ENCODE assay signal across 36 cellular contexts in genomic region chr13:42232671-42233070, GRCh38.
"Had no signal": no experiment of that assay in that cellular context is flagged by ENCODE, and none has a peak within 500 bp of the region (broad histone marks: within the 10 kb centered on the region; RNA-seq: fewer than 3 reads in every experiment).

No MANE protein-coding gene starts in this region.

- DNase-seq: activated effector memory CD4-positive, alpha-beta T cell treated with anti-CD3 and anti-CD28 coated beads, Interleukin-2, amount 50 U/mL, for 16 hours; activated effector memory CD4-positive, alpha-beta T cell treated with Interleukin-2 at 50 U/mL for 16 hours; activated gamma-delta T cell; activated gamma-delta T cell treated with Interleukin-2 at 50 U/mL for 16 hours; activated naive CD4-positive, alpha-beta T cell; activated naive CD4-positive, alpha-beta T cell treated with anti-CD3 and anti-CD28 coated beads for 36 hours; activated naive CD4-positive, alpha-beta T cell treated with anti-CD3 and anti-CD28 coated beads, Interleukin-2, amount 10 ng/mL, durations not matched to agents 7 days and 5 days; activated naive CD4-positive, alpha-beta T cell treated with anti-CD3 and anti-CD28 coated beads, Interleukin-2, amount 50 U/mL, for 16 hours; activated naive CD4-positive, alpha-beta T cell treated with Interleukin-2 at 50 U/mL for 16 hours; activated naive CD8-positive, alpha-beta T cell treated with anti-CD3 and anti-CD28 coated beads for 36 hours; activated naive CD8-positive, alpha-beta T cell treated with anti-CD3 and anti-CD28 coated beads, Interleukin-2, amount 10 ng/mL, durations not matched to agents 7 days and 5 days; activated naive CD8-positive, alpha-beta T cell treated with anti-CD3 and anti-CD28 coated beads, Interleukin-2, amount 50 U/mL, for 24 hours; activated T-cell treated with anti-CD3 and anti-CD28 coated beads, Interleukin-2, amount 50 U/mL, for 4 hours; activated T-cell treated with anti-CD3 and anti-CD28 coated beads, Interleukin-2, amount 50 U/mL, for 48 hours; activated T-cell treated with anti-CD3 and anti-CD28 coated beads, Interleukin-2, amount 50 U/mL, for 72 hours; adrenal gland; amniotic stem cell; amygdala; anterior cingulate cortex; aorta; body of pancreas; brain microvascular endothelial cell; caudate nucleus; central memory CD4-positive, alpha-beta T cell; cerebellar nuclear complex had no signal

- H3K27ac ChIP-seq: adrenal gland, ascending aorta, body of pancreas, brain microvascular endothelial cell, breast epithelium, cardiac muscle cell had no signal

- H3K4me3 Mint-ChIP-seq: activated naive CD4-positive, alpha-beta T cell treated with anti-CD3 and anti-CD28 coated beads for 36 hours; activated naive CD4-positive, alpha-beta T cell treated with anti-CD3 and anti-CD28 coated beads, Interleukin-2, amount 10 ng/mL, durations not matched to agents 7 days and 5 days; activated naive CD4-positive, alpha-beta T cell treated with anti-CD3 and anti-CD28 coated beads, Interleukin-2, amount 50 U/mL, for 24 hours; activated naive CD8-positive, alpha-beta T cell; activated naive CD8-positive, alpha-beta T cell treated with anti-CD3 and anti-CD28 coated beads for 36 hours; activated naive CD8-positive, alpha-beta T cell treated with anti-CD3 and anti-CD28 coated beads, Interleukin-2, amount 10 ng/mL, durations not matched to agents 7 days and 5 days; activated naive CD8-positive, alpha-beta T cell treated with anti-CD3 and anti-CD28 coated beads, Interleukin-2, amount 50 U/mL, for 24 hours; activated T-cell treated with anti-CD3 and anti-CD28 coated beads, Interleukin-2, amount 50 U/mL, for 4 hours; activated T-cell treated with anti-CD3 and anti-CD28 coated beads, Interleukin-2, amount 50 U/mL, for 72 hours; activated T-helper 1 cell treated with anti-CD3 and anti-CD28 coated beads, Interleukin-12 subunit alpha, Interleukin-12 subunit beta, Interleukin-2, Interleukin-4 antibody, amounts not matched to agents 30 ng/mL and 10 ng/mL and 1 ng/mL, durations not matched to agents 14 hours and 24 hours and 36 hours; activated T-helper 17 cell treated with anti-CD3 and anti-CD28 coated beads, Interleukin-2, amount 50 U/mL, for 72 hours; brain; central memory CD8-positive, alpha-beta T cell had no signal

- ATAC-seq: activated naive CD4-positive, alpha-beta T cell treated with anti-CD3 and anti-CD28 coated beads, Interleukin-2, amount 50 U/mL, for 72 hours; activated naive CD8-positive, alpha-beta T cell treated with anti-CD3 and anti-CD28 coated beads, Interleukin-2, amount 50 U/mL, for 24 hours; activated T-cell treated with anti-CD3 and anti-CD28 coated beads, Interleukin-2, amount 50 U/mL, for 4 hours; activated T-cell treated with anti-CD3 and anti-CD28 coated beads, Interleukin-2, amount 50 U/mL, for 72 hours; activated T-helper 17 cell treated with anti-CD3 and anti-CD28 coated beads, Interleukin-2, amount 50 U/mL, for 72 hours; body of pancreas had no signal

- H3K27me3 Mint-ChIP-seq: activated naive CD4-positive, alpha-beta T cell treated with anti-CD3 and anti-CD28 coated beads, Interleukin-2, amount 10 ng/mL, durations not matched to agents 7 days and 5 days; activated naive CD4-positive, alpha-beta T cell treated with anti-CD3 and anti-CD28 coated beads, Interleukin-2, amount 50 U/mL, for 24 hours; activated naive CD8-positive, alpha-beta T cell; activated naive CD8-positive, alpha-beta T cell treated with anti-CD3 and anti-CD28 coated beads for 36 hours; activated naive CD8-positive, alpha-beta T cell treated with anti-CD3 and anti-CD28 coated beads, Interleukin-2, amount 10 ng/mL, durations not matched to agents 7 days and 5 days; activated naive CD8-positive, alpha-beta T cell treated with anti-CD3 and anti-CD28 coated beads, Interleukin-2, amount 50 U/mL, for 24 hours; activated T-helper 17 cell treated with anti-CD3 and anti-CD28 coated beads, Interleukin-2, amount 50 U/mL, for 72 hours; brain; central memory CD8-positive, alpha-beta T cell had no signal

- H3K4me3 ChIP-seq: adrenal gland, ascending aorta, body of pancreas, breast epithelium, cardiac muscle cell had no signal

- H3K9me3 Mint-ChIP-seq: activated naive CD4-positive, alpha-beta T cell treated with anti-CD3 and anti-CD28 coated beads for 36 hours; activated naive CD4-positive, alpha-beta T cell treated with anti-CD3 and anti-CD28 coated beads, Interleukin-2, amount 10 ng/mL, durations not matched to agents 7 days and 5 days; activated naive CD4-positive, alpha-beta T cell treated with anti-CD3 and anti-CD28 coated beads, Interleukin-2, amount 50 U/mL, for 24 hours; activated naive CD4-positive, alpha-beta T cell treated with anti-CD3 and anti-CD28 coated beads, Interleukin-2, amount 50 U/mL, for 72 hours; activated naive CD8-positive, alpha-beta T cell treated with anti-CD3 and anti-CD28 coated beads for 36 hours; activated naive CD8-positive, alpha-beta T cell treated with anti-CD3 and anti-CD28 coated beads, Interleukin-2, amount 10 ng/mL, durations not matched to agents 7 days and 5 days; activated naive CD8-positive, alpha-beta T cell treated with anti-CD3 and anti-CD28 coated beads, Interleukin-2, amount 50 U/mL, for 24 hours; activated T-cell treated with anti-CD3 and anti-CD28 coated beads, Interleukin-2, amount 50 U/mL, for 4 hours; activated T-cell treated with anti-CD3 and anti-CD28 coated beads, Interleukin-2, amount 50 U/mL, for 72 hours; activated T-helper 1 cell treated with anti-CD3 and anti-CD28 coated beads, Interleukin-12 subunit alpha, Interleukin-12 subunit beta, Interleukin-2, Interleukin-4 antibody, amounts not matched to agents 30 ng/mL and 10 ng/mL and 1 ng/mL, durations not matched to agents 14 hours and 24 hours and 36 hours; activated T-helper 17 cell treated with anti-CD3 and anti-CD28 coated beads, Interleukin-2, amount 50 U/mL, for 72 hours; activated T-helper 2 cell treated with anti-CD3 and anti-CD28 coated beads, Interferon-gamma antibody, Interleukin-2, Interleukin-4, amounts not matched to agents 10 μg/mL and 5 μg/mL and 100 μg/mL, durations not matched to agents 14 hours and 24 hours and 36 hours; brain; central memory CD8-positive, alpha-beta T cell had no signal

- H3K27ac Mint-ChIP-seq: activated naive CD4-positive, alpha-beta T cell treated with anti-CD3 and anti-CD28 coated beads for 36 hours; activated naive CD4-positive, alpha-beta T cell treated with anti-CD3 and anti-CD28 coated beads, Interleukin-2, amount 10 ng/mL, durations not matched to agents 7 days and 5 days; activated naive CD4-positive, alpha-beta T cell treated with anti-CD3 and anti-CD28 coated beads, Interleukin-2, amount 50 U/mL, for 24 hours; activated naive CD4-positive, alpha-beta T cell treated with anti-CD3 and anti-CD28 coated beads, Interleukin-2, amount 50 U/mL, for 72 hours; activated naive CD8-positive, alpha-beta T cell; activated naive CD8-positive, alpha-beta T cell treated with anti-CD3 and anti-CD28 coated beads for 36 hours; activated naive CD8-positive, alpha-beta T cell treated with anti-CD3 and anti-CD28 coated beads, Interleukin-2, amount 10 ng/mL, durations not matched to agents 7 days and 5 days; activated naive CD8-positive, alpha-beta T cell treated with anti-CD3 and anti-CD28 coated beads, Interleukin-2, amount 50 U/mL, for 24 hours; activated T-cell treated with anti-CD3 and anti-CD28 coated beads, Interleukin-2, amount 50 U/mL, for 72 hours; activated T-helper 1 cell treated with anti-CD3 and anti-CD28 coated beads, Interleukin-12 subunit alpha, Interleukin-12 subunit beta, Interleukin-2, Interleukin-4 antibody, amounts not matched to agents 30 ng/mL and 10 ng/mL and 1 ng/mL, durations not matched to agents 14 hours and 24 hours and 36 hours; activated T-helper 17 cell treated with anti-CD3 and anti-CD28 coated beads, Interleukin-2, amount 50 U/mL, for 72 hours; activated T-helper 2 cell treated with anti-CD3 and anti-CD28 coated beads, Interferon-gamma antibody, Interleukin-2, Interleukin-4, amounts not matched to agents 10 μg/mL and 5 μg/mL and 100 μg/mL, durations not matched to agents 14 hours and 24 hours and 36 hours; brain had no signal

- H3K36me3 Mint-ChIP-seq: activated naive CD4-positive, alpha-beta T cell treated with anti-CD3 and anti-CD28 coated beads, Interleukin-2, amount 50 U/mL, for 72 hours; brain had no signal

- H3K27me3 ChIP-seq: adrenal gland, ascending aorta, body of pancreas, brain microvascular endothelial cell, breast epithelium, cardiac muscle cell had no signal

- H3K4me1 ChIP-seq: adrenal gland, ascending aorta, body of pancreas, breast epithelium had no signal

- H3K4me1 Mint-ChIP-seq: activated naive CD4-positive, alpha-beta T cell treated with anti-CD3 and anti-CD28 coated beads, Interleukin-2, amount 10 ng/mL, durations not matched to agents 7 days and 5 days; activated naive CD4-positive, alpha-beta T cell treated with anti-CD3 and anti-CD28 coated beads, Interleukin-2, amount 50 U/mL, for 24 hours; activated naive CD8-positive, alpha-beta T cell treated with anti-CD3 and anti-CD28 coated beads, Interleukin-2, amount 50 U/mL, for 24 hours; activated T-helper 17 cell treated with anti-CD3 and anti-CD28 coated beads, Interleukin-2, amount 50 U/mL, for 72 hours; central memory CD8-positive, alpha-beta T cell had no signal

- H3K9me3 ChIP-seq: ascending aorta, body of pancreas, breast epithelium had no signal

- H3K36me3 ChIP-seq: adrenal gland, breast epithelium, cardiac muscle cell had no signal
